Comparison of ENCODE assay signal across 19 cellular contexts in genomic region chr11:62104001-62104400, GRCh38. TPM values are rescaled to one million over a fixed set of nuclear protein-coding genes. Genes with fewer than 3 reads are reported as not detected.
A peak's percentile ranks its signal among the peaks of the same experiment; 100 is the strongest.
DNase-seq lines count a peak whose midpoint lies in the region; ATAC-seq and TF ChIP-seq lines count a peak whose summit lies in the region.
"Had no signal": no experiment of that assay in that cellular context is flagged by ENCODE, and none has a peak within 500 bp of the region (broad histone marks: within the 10 kb centered on the region; RNA-seq: fewer than 3 reads in every experiment).

No MANE protein-coding gene starts in this region.

- no peak overlapping the region for H2AFZ ChIP-seq in mammary epithelial cell (ENCODE audit: low read depth, low read length)
- H2AFZ ChIP-seq: hepatocyte had no signal

- no peaks in the 10 kb centered on the region for H4K20me1 ChIP-seq in mammary epithelial cell (ENCODE audit: insufficient read depth, low read length)

- H3K9ac ChIP-seq in mammary epithelial cell (ENCODE audit: insufficient read depth, low read length): no peak overlapping the region

- intact Hi-C loops in breast epithelium (cut with DNase I; ENCODE audit: low total_unique reads): no loop called here
- intact Hi-C loops in mammary epithelial cell (cut with micrococcal nuclease): no loop called here
- intact Hi-C loops in gastrocnemius medialis (cut with DNase I; ENCODE audit: low total_unique reads): no loop called here
- intact Hi-C loops in uterus (cut with DNase I; ENCODE audit: low total_unique reads): no loop called here
- intact Hi-C loops in dorsolateral prefrontal cortex (cut with DNase I): no loop called here

- H3K4me1 ChIP-seq in breast epithelium (peaks cover 4 to 10% of the 10 kb centered on the region in 2 donors), mammary epithelial cell (ENCODE audit: insufficient read depth, low read length) (no peaks in the 10 kb centered on the region), gastrocnemius medialis (peaks cover 15 to 16% of the 10 kb centered on the region in 2 donors), uterus (peaks cover 8 to 21% of the 10 kb centered on the region in 2 donors)

- in situ Hi-C loops in mammary epithelial cell (cut with MboI; ENCODE audit: low sequenced_read_pairs in 2 of 2) (no loop called here), gastrocnemius medialis (cut with MboI; ENCODE audit: low sequenced_read_pairs in 4 of 4) (loop anchor here in 2 of 4 donors (10.0 to 25.0 kb wide), 3 partner anchors 229 to 783 kb away; partner anchors contain the start of genes FEN1 (in 1 of the 2), SLC3A2 (in 1 of the 2) and TMEM258 (in 1 of the 2))

- H3K9me3 ChIP-seq in breast epithelium (no peaks in the 10 kb centered on the region), mammary epithelial cell (replicated peaks; ENCODE audit: insufficient read depth, low read length) (no peaks in the 10 kb centered on the region), gastrocnemius medialis (no peaks in the 10 kb centered on the region), uterus (no peaks in the 10 kb centered on the region)

- H3K27me3 ChIP-seq in breast epithelium: no peaks in the 10 kb centered on the region
- no peaks in the 10 kb centered on the region for H3K27me3 ChIP-seq in mammary epithelial cell (ENCODE audit: insufficient read depth, low read length)
- no peaks in the 10 kb centered on the region for H3K27me3 ChIP-seq in gastrocnemius medialis
- no peaks in the 10 kb centered on the region for H3K27me3 ChIP-seq in uterus
- no peaks in the 10 kb centered on the region for H3K27me3 ChIP-seq in dorsolateral prefrontal cortex
- H3K27me3 ChIP-seq: hepatocyte had no signal

- dilution Hi-C loops in mammary epithelial cell (cut with HindIII; ENCODE audit: low sequenced_read_pairs): loop anchor here (5.0 kb wide), 1 partner anchor 142 kb away; no protein-coding TSS in a partner anchor

- DNase-seq in breast epithelium (ENCODE audit: low spot score in 2 of 2) (no peak), mammary epithelial cell (no peak), kidney glomerular epithelial cell (lab: John Stamatoyannopoulos, UW) (peak; percentile 8), gastrocnemius medialis (no peak), uterus (no peak), kidney tubule cell (ENCODE audit: low spot score) (no peak), dorsolateral prefrontal cortex (no peak), islet precursor cell (no peak)
- DNase-seq: activated CD8-positive, alpha-beta T cell treated with anti-CD3 and anti-CD28 coated beads for 36 hours; activated naive CD4-positive, alpha-beta T cell treated with Interleukin-2 at 50 U/mL for 16 hours; activated T-cell treated with anti-CD3 and anti-CD28 coated beads for 4 hours; amygdala; central memory CD4-positive, alpha-beta T cell; NCI-H1694 treated with DMSO at 0.1 percent for 48 hours; NCI-H526 treated with DMSO at 0.1 percent for 48 hours; right cardiac atrium had no signal

- H3K27ac ChIP-seq in breast epithelium (peak overlapping the region; percentile 44 to 90), mammary epithelial cell (ENCODE audit: insufficient read depth, low read depth, low read length) (no peak overlapping the region), gastrocnemius medialis (peak overlapping the region; percentile 52 to 75 (median 68)), uterus (peak overlapping the region; percentile 87 to 91), dorsolateral prefrontal cortex (peak overlapping the region in 26 of 59 donors; percentile 5 to 88 (median 66))
- H3K27ac ChIP-seq: hepatocyte had no signal

- H3K4me3 ChIP-seq in breast epithelium: no peak overlapping the region
- H3K4me3 ChIP-seq in mammary epithelial cell (replicated peaks in 1 of 3; ENCODE audit: insufficient read depth in 1 of 3, low read depth in 2 of 3, low read length in 3 of 3): no peak overlapping the region
- H3K4me3 ChIP-seq in gastrocnemius medialis: no peak overlapping the region
- no peak overlapping the region for H3K4me3 ChIP-seq in uterus
- H3K4me3 ChIP-seq in dorsolateral prefrontal cortex: no peak overlapping the region
- H3K4me3 ChIP-seq: hepatocyte, lung had no signal

- H3K4me2 ChIP-seq in mammary epithelial cell (ENCODE audit: insufficient read depth, low read depth, low read length): no peak overlapping the region
- H3K4me2 ChIP-seq: hepatocyte had no signal

- no peak for TF ChIP-seq POLR2A in breast epithelium (IDR thresholded peaks at IDR 0.05)
- no peak for TF ChIP-seq POLR2A in gastrocnemius medialis (IDR thresholded peaks at IDR 0.05)
- TF ChIP-seq POLR2A in uterus (IDR thresholded peaks at IDR 0.05): no peak

- no TSS peak for BruUV-seq in mammary epithelial cell (replicated peaks; lab: Mats Ljungman, UMichigan)

- no peak for ATAC-seq in gastrocnemius medialis
- ATAC-seq: activated CD8-positive, alpha-beta T cell treated with anti-CD3 and anti-CD28 coated beads for 36 hours; HCT116 had no signal

- TF ChIP-seq CTCF in breast epithelium (IDR thresholded peaks at IDR 0.05) (no peak), mammary epithelial cell (conservative IDR thresholded peaks at IDR 0.05 in 1 of 2, IDR thresholded peaks at IDR 0.05 in 1 of 2; ENCODE audit: extremely low read depth in 1 of 2, insufficient read depth in 1 of 2, low read depth in 1 of 2, low read length in 2 of 2) (no peak), gastrocnemius medialis (IDR thresholded peaks at IDR 0.05 in 4 of 5, conservative IDR thresholded peaks at IDR 0.05 in 1 of 5) (no peak), uterus (IDR thresholded peaks at IDR 0.05) (no peak), dorsolateral prefrontal cortex (IDR thresholded peaks at IDR 0.05 in 54 of 56, conservative IDR thresholded peaks at IDR 0.05 in 2 of 56; ENCODE audit: low read depth in 1 of 56, partially characterized antibody in 56 of 56) (no peak)

- CTCF ChIA-PET in mammary epithelial cell (lab: Charles Lee; ENCODE audit: low non-redundant PET): no interaction called here

- H3K36me3 ChIP-seq in breast epithelium: no peaks in the 10 kb centered on the region
- no peaks in the 10 kb centered on the region for H3K36me3 ChIP-seq in mammary epithelial cell (ENCODE audit: insufficient read depth, low read length)
- no peaks in the 10 kb centered on the region for H3K36me3 ChIP-seq in gastrocnemius medialis
- no peaks in the 10 kb centered on the region for H3K36me3 ChIP-seq in uterus

- no peaks in the 10 kb centered on the region for H3K79me2 ChIP-seq in mammary epithelial cell (ENCODE audit: insufficient read depth, low read length)
- H3K79me2 ChIP-seq: hepatocyte had no signal

- WGBS in mammary epithelial cell (ENCODE audit: low coverage, missing lambda C conversion rate): 60% methylated on average over 3 of the region's 3 CpGs

RNA-seq across cellular contexts. Expression of gene INCENP, which starts 19.8 kb away (rescaled TPM):
- total RNA-seq in breast epithelium: 10 to 100 TPM in 2 of 3 donors, 1 to 10 TPM in 1; 8.5 to 19.0 (median 14.8) TPM
- 10 to 100 TPM; 15.7 to 60.6 TPM for total RNA-seq in mammary epithelial cell
- polyA plus RNA-seq in mammary epithelial cell: 27.4 TPM
- 34.9 TPM for polyA minus RNA-seq in mammary epithelial cell
- total RNA-seq in gastrocnemius medialis: 10 to 100 TPM in 2 of 4 donors, 1 to 10 TPM in 2; 6.3 to 18.7 (median 13.7) TPM
- 10 to 100 TPM in 2 of 4 donors, 1 to 10 TPM in 2; 7.4 to 27.1 (median 16.5) TPM for total RNA-seq in uterus
- total RNA-seq in dorsolateral prefrontal cortex: 10 to 100 TPM; 26.8 to 61.2 (median 41.1) TPM
